ENCODE assay signal across 14 cellular contexts in the genomic region with DNA sequence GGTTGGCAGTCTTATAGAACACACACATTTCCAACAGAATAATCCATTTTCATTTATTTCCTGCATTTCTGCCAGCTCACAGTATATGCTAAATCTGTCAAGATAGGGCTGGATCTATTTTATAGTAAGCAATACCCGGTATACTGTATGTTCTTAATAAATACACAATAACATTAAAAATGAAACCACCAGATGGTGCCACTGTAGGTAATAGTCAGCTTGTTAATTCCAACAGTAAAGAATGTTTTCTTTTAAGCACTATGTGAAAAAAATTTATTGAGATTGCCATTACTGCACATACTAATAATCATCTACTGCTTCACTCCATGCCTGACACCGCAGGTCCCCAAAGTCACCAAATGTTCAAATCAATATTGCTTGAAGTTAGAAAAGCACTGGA.
"Had no signal": no experiment of that assay in that cellular context is flagged by ENCODE, and none has a peak within 500 bp of the region (broad histone marks: within the 10 kb centered on the region; RNA-seq: fewer than 3 reads in every experiment).

No MANE protein-coding gene starts in this region.

- H3K27ac Mint-ChIP-seq: activated naive CD8-positive, alpha-beta T cell treated with anti-CD3 and anti-CD28 coated beads, Interleukin-2, amount 10 ng/mL, durations not matched to agents 7 days and 5 days; activated T-helper 1 cell treated with anti-CD3 and anti-CD28 coated beads, Interleukin-12 subunit alpha, Interleukin-12 subunit beta, Interleukin-2, Interleukin-4 antibody, amounts not matched to agents 30 ng/mL and 10 ng/mL and 1 ng/mL, durations not matched to agents 14 hours and 24 hours and 36 hours; dendritic cell treated with granulocyte-macrophage colony-stimulating factor and Interleukin-4, amounts not matched to agents 40 ng/mL and 50 ng/mL, for 4 days; type B pancreatic cell had no signal

- H3K27me3 ChIP-seq: gastrocnemius medialis, heart left ventricle, right lobe of liver had no signal

- H3K27me3 Mint-ChIP-seq: activated naive CD8-positive, alpha-beta T cell treated with anti-CD3 and anti-CD28 coated beads, Interleukin-2, amount 10 ng/mL, durations not matched to agents 7 days and 5 days; dendritic cell treated with granulocyte-macrophage colony-stimulating factor and Interleukin-4, amounts not matched to agents 40 ng/mL and 50 ng/mL, for 4 days; type B pancreatic cell had no signal

- ATAC-seq: activated CD4-positive, CD25-positive, alpha-beta regulatory T cell treated with anti-CD3 and anti-CD28 coated beads, Interleukin-2, amount 50 U/mL, for 24 hours; gastrocnemius medialis; heart left ventricle; psoas muscle; right lobe of liver; stimulated activated naive CD8-positive, alpha-beta T cell treated with anti-CD3 and anti-CD28 coated beads, Interleukin-15, Interleukin-2, amounts not matched to agents 100 U/mL and 50 U/mL, for 24 hours had no signal

- DNase-seq: activated naive CD8-positive, alpha-beta T cell treated with anti-CD3 and anti-CD28 coated beads, Interleukin-2, amount 10 ng/mL, durations not matched to agents 7 days and 5 days; aorta; effector memory CD4-positive, alpha-beta T cell; gastrocnemius medialis; heart left ventricle; immature natural killer cell; psoas muscle; right lobe of liver; stimulated activated naive CD8-positive, alpha-beta T cell treated with anti-CD3 and anti-CD28 coated beads, Interleukin-15, Interleukin-2, amounts not matched to agents 100 U/mL and 50 U/mL, for 24 hours had no signal

- H3K4me3 ChIP-seq: gastrocnemius medialis, heart left ventricle, psoas muscle, right lobe of liver had no signal

- H3K9me3 ChIP-seq: gastrocnemius medialis, right lobe of liver had no signal

- H3K27ac ChIP-seq: gastrocnemius medialis, heart left ventricle, psoas muscle, right lobe of liver had no signal

- H3K36me3 Mint-ChIP-seq: type B pancreatic cell had no signal

- H3K4me1 Mint-ChIP-seq: neural crest cell had no signal

- H3K9me3 Mint-ChIP-seq: type B pancreatic cell had no signal

- H3K4me3 Mint-ChIP-seq: activated naive CD8-positive, alpha-beta T cell treated with anti-CD3 and anti-CD28 coated beads, Interleukin-2, amount 10 ng/mL, durations not matched to agents 7 days and 5 days; activated T-helper 1 cell treated with anti-CD3 and anti-CD28 coated beads, Interleukin-12 subunit alpha, Interleukin-12 subunit beta, Interleukin-2, Interleukin-4 antibody, amounts not matched to agents 30 ng/mL and 10 ng/mL and 1 ng/mL, durations not matched to agents 14 hours and 24 hours and 36 hours; dendritic cell treated with granulocyte-macrophage colony-stimulating factor and Interleukin-4, amounts not matched to agents 40 ng/mL and 50 ng/mL, for 4 days; immature natural killer cell; neural crest cell; type B pancreatic cell had no signal

- H3K36me3 ChIP-seq: gastrocnemius medialis, right lobe of liver had no signal
